Comparison of ENCODE assay signal across 29 cellular contexts in the genomic region with DNA sequence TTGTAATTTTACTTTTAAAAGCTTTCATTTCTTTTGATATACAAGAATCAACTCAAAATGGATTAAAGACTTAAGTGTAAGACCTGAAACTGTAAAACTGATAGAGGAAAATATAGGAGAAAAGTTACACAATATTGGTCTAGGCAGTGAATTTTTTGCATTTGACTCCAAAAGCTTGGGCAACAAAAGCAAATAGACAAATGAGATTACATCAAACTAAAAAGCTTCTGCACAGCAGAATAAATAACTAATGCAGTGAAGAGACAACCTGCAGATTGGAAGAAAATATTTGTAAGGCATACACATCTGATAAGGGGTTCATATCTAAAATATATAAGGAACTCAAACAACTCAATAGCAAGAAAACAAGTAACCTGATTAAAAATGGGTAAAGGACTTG. TPM values are rescaled to one million over a fixed set of nuclear protein-coding genes. Genes with fewer than 3 reads are reported as not detected.
"Had no signal": no experiment of that assay in that cellular context is flagged by ENCODE, and none has a peak within 500 bp of the region (broad histone marks: within the 10 kb centered on the region; RNA-seq: fewer than 3 reads in every experiment).

No MANE protein-coding gene starts in this region.

- H3K9me3 ChIP-seq: SK-N-SH had no signal

- ATAC-seq: Panc1, PC-3 had no signal

- DNase-seq: IMR-90; Kasumi-1; KG1; MM.1S; NCI-H1048; NCI-H1105; NCI-H1417; NCI-H1436 treated with DMSO at 0.1 percent for 48 hours; NCI-H1694; NCI-H187 treated with DMSO at 0.1 percent for 48 hours; NCI-H2029 treated with DMSO at 0.1 percent for 48 hours; NCI-H2171 treated with DMSO at 0.1 percent for 48 hours; NCI-H2227 treated with DMSO at 0.1 percent for 48 hours; NCI-H524 treated with DMSO at 0.1 percent for 48 hours; NCI-H69; NCI-H774; NK-92 treated with Interleukin-12 subunit alpha and Interleukin-12 subunit beta, amount 100 ng/mL, for 24 hours; PC-3; SHP77; SK-N-SH; SW 1271; T-helper 1 cell had no signal

- H3K27ac ChIP-seq: RWPE1 had no signal

- H3K4me2 ChIP-seq: SK-N-SH had no signal

- H3K9ac ChIP-seq: SK-N-SH had no signal

RNA-seq across cellular contexts. Expression of gene GABRR1, which starts 3.0 kb away (rescaled TPM):
- total RNA-seq: HT-29, IMR-90, M059J, NCI-H460, OCI-LY7, PC-3, SK-MEL-5 had no signal
- polyA plus RNA-seq: IMR-90, SK-N-SH had no signal
